12 cellular contexts compared by ENCODE assay signal in the genomic region with DNA sequence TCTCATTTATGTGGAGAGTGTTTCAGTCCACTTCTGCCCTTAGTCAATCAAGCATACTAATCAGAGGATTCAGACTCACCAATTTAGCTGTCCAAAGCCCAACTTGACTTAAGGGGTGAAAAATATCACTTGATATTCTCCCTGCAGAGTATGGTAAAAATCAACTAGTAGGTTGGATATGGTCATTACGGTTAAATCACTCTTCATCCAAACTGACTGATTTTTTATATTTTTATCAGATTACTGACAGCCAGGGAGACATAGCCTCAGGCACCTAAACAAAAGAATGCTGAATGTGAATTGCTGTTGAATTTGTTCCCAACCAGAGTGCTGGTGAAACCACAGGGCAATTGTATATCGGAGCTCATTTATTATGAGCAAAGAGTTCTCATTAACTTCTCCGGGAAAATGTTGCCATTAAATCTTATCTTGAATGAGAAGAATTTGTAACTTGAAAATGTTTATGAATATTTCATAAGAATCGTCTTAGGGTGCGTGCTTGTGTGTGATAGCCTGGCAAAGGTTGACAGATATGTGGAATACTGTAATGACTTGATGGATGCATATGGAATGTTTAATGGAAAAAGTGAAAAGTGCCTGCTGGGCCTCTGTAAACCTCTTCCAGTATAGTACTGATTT.
DNase-seq lines count a peak whose midpoint lies in the region; TF ChIP-seq lines count a peak whose summit lies in the region.
"Had no signal": no experiment of that assay in that cellular context is flagged by ENCODE, and none has a peak within 500 bp of the region (broad histone marks: within the 10 kb centered on the region; RNA-seq: fewer than 3 reads in every experiment).

No MANE protein-coding gene starts in this region.

- H3K27ac ChIP-seq in endodermal cell (ENCODE audit: low read depth, low read length) = peak overlapping the region; percentile 45
- H3K27ac ChIP-seq: sigmoid colon, upper lobe of right lung had no signal

- H3K9ac ChIP-seq in endodermal cell (ENCODE audit: extremely low read depth, low read length, poor library complexity, severe bottlenecking) = no peak overlapping the region

- H3K4me1 ChIP-seq in endodermal cell (ENCODE audit: control insufficient read depth, insufficient read depth, low read length) = no peaks in the 10 kb centered on the region
- H3K4me1 ChIP-seq: sigmoid colon, upper lobe of right lung had no signal

- WGBS in endodermal cell (ENCODE audit: insufficient coverage in 1 of 2, insufficient read length in 1 of 2), 2 experiments = 66 to 95% methylated on average over 4 of the region's 5 CpGs

- H3K9me3 ChIP-seq in endodermal cell (ENCODE audit: control insufficient read depth, low read length) = no peaks in the 10 kb centered on the region
- H3K9me3 ChIP-seq: sigmoid colon, upper lobe of right lung had no signal

- no peak overlapping the region for H3K4me3 ChIP-seq in endodermal cell (ENCODE audit: low read length)
- H3K4me3 ChIP-seq: sigmoid colon, upper lobe of right lung had no signal

- DNase-seq in NCI-H2227 treated with DMSO at 0.1 percent for 48 hours (lab: John Stamatoyannopoulos, UW) (peak; percentile 45), NCI-H2227 (lab: John Stamatoyannopoulos, UW; ENCODE audit: unreplicated experiment) (no peak), NCI-H2107 treated with DMSO at 0.1 percent for 48 hours (lab: John Stamatoyannopoulos, UW; ENCODE audit: unreplicated experiment) (peak; percentile 88), endodermal cell (no peak), type B pancreatic cell (ENCODE audit: extremely low spot score, unreplicated experiment) (no peak), anterior cingulate cortex (lab: John Stamatoyannopoulos, UW) (no peak), endothelial cell (ENCODE audit: low spot score) (no peak)
- DNase-seq in activated T-cell treated with anti-CD3 and anti-CD28 coated beads, Interleukin-2, amount 50 U/mL, for 48 hours = no peak
- DNase-seq: activated CD8-positive, alpha-beta T cell treated with anti-CD3 and anti-CD28 coated beads, Interleukin-2, amount 10 ng/mL, durations not matched to agents 7 days and 5 days; effector CD4-positive, alpha-beta T cell; sigmoid colon; upper lobe of right lung had no signal

- H3K27ac Mint-ChIP-seq in endodermal cell (no peak overlapping the region), type B pancreatic cell (peak overlapping the region; percentile 14), endothelial cell (ENCODE audit: unreplicated experiment) (no peak overlapping the region)
- H3K27ac Mint-ChIP-seq: activated CD8-positive, alpha-beta T cell treated with anti-CD3 and anti-CD28 coated beads, Interleukin-2, amount 10 ng/mL, durations not matched to agents 7 days and 5 days had no signal

- H3K4me1 Mint-ChIP-seq in endodermal cell (no peaks in the 10 kb centered on the region), type B pancreatic cell (ENCODE audit: unreplicated experiment) (peaks cover 18% of the 10 kb centered on the region), endothelial cell (ENCODE audit: unreplicated experiment) (no peaks in the 10 kb centered on the region)

- H3K9me3 Mint-ChIP-seq in endodermal cell (no peaks in the 10 kb centered on the region), type B pancreatic cell (no peaks in the 10 kb centered on the region), endothelial cell (ENCODE audit: unreplicated experiment) (no peaks in the 10 kb centered on the region)

- H3K4me3 Mint-ChIP-seq in endodermal cell (no peak overlapping the region), type B pancreatic cell (peak overlapping the region; percentile 36), endothelial cell (ENCODE audit: unreplicated experiment) (no peak overlapping the region)
- H3K4me3 Mint-ChIP-seq: activated CD8-positive, alpha-beta T cell treated with anti-CD3 and anti-CD28 coated beads, Interleukin-2, amount 10 ng/mL, durations not matched to agents 7 days and 5 days had no signal

- no peak for TF ChIP-seq CTCF in endodermal cell (conservative IDR thresholded peaks at IDR 0.05)
- TF ChIP-seq CTCF in type B pancreatic cell (conservative IDR thresholded peaks at IDR 0.05) = no peak
- no peak for TF ChIP-seq CTCF in endothelial cell (IDR thresholded peaks at IDR 0.05; ENCODE audit: unreplicated experiment)

- no peaks in the 10 kb centered on the region for H3K27me3 ChIP-seq in endodermal cell (ENCODE audit: control insufficient read depth, insufficient read depth, low read length, poor library complexity, severe bottlenecking)
- H3K27me3 ChIP-seq: sigmoid colon, upper lobe of right lung had no signal

- no peaks in the 10 kb centered on the region for H3K36me3 ChIP-seq in endodermal cell (ENCODE audit: control insufficient read depth, insufficient read depth, low read length)
- H3K36me3 ChIP-seq: sigmoid colon, upper lobe of right lung had no signal

- H3K27me3 Mint-ChIP-seq in endodermal cell (ENCODE audit: insufficient read depth) (no peaks in the 10 kb centered on the region), type B pancreatic cell (peaks cover 2% of the 10 kb centered on the region), endothelial cell (ENCODE audit: unreplicated experiment) (no peaks in the 10 kb centered on the region)

- H3K36me3 Mint-ChIP-seq in endodermal cell (ENCODE audit: low read depth) (no peaks in the 10 kb centered on the region), type B pancreatic cell (no peaks in the 10 kb centered on the region), endothelial cell (ENCODE audit: low read depth, unreplicated experiment) (no peaks in the 10 kb centered on the region)

Comparison
In these comparisons a context has a peak if more than half of its experiments do, and no peak if none do; other contexts are left out.
1. DNase-seq: peak in NCI-H2227 treated with DMSO at 0.1 percent for 48 hours (single experiment) and NCI-H2107 treated with DMSO at 0.1 percent for 48 hours (single experiment); none in NCI-H2227 (single experiment), endodermal cell (single experiment), type B pancreatic cell (single experiment), anterior cingulate cortex (0 of 58), activated T-cell treated with anti-CD3 and anti-CD28 coated beads, Interleukin-2, amount 50 U/mL, for 48 hours (0 of 2) and endothelial cell (single experiment).